In genomic region chr15:72233759-72234158, GRCh38 we compare ENCODE assay signal across 22 cellular contexts. TPM values are rescaled to one million over a fixed set of nuclear protein-coding genes. Genes with fewer than 3 reads are reported as not detected.
DNase-seq lines count a peak whose midpoint lies in the region; ATAC-seq and TF ChIP-seq lines count a peak whose summit lies in the region.
"Had no signal": no experiment of that assay in that cellular context is flagged by ENCODE, and none has a peak within 500 bp of the region (broad histone marks: within the 10 kb centered on the region; RNA-seq: fewer than 3 reads in every experiment).

No MANE protein-coding gene starts in this region.

- H3K4me3 Mint-ChIP-seq in CD4-positive, alpha-beta T cell, result no peak overlapping the region
- peak overlapping the region in 1 of 7 donors; percentile 78 for H3K4me3 Mint-ChIP-seq in CD8-positive, alpha-beta memory T cell
- H3K4me3 Mint-ChIP-seq: GM23338 had no signal

- H3K27ac Mint-ChIP-seq in CD4-positive, alpha-beta T cell, result peak overlapping the region; percentile 67
- H3K27ac Mint-ChIP-seq in CD8-positive, alpha-beta memory T cell, result peak overlapping the region in 3 of 8 donors; percentile 63 to 90 (median 64)
- H3K27ac Mint-ChIP-seq: GM23338 had no signal

- no peak overlapping the region for H2BK20ac ChIP-seq in IMR-90 (ENCODE audit: low read depth, low read length)

- H2BK15ac ChIP-seq in IMR-90 (ENCODE audit: low read depth, low read length) (no peak overlapping the region), mesenchymal stem cell (ENCODE audit: low read depth, poor library complexity, severe bottlenecking) (no peak overlapping the region)

- no peak for ATAC-seq in CD4-positive, alpha-beta T cell (ENCODE audit: poor library complexity)
- ATAC-seq in IMR-90 (ENCODE audit: low read depth) (no peak), Right ventricle myocardium inferior (no peak)
- ATAC-seq: GM23338 had no signal

- H3K27me3 ChIP-seq in CD4-positive, alpha-beta T cell (ENCODE audit: control insufficient read depth, insufficient read depth, low read length), result no peaks in the 10 kb centered on the region
- H3K27me3 ChIP-seq in IMR-90 (ENCODE audit: control insufficient read depth, insufficient read depth, low read length) (no peaks in the 10 kb centered on the region), mesenchymal stem cell (ENCODE audit: control insufficient read depth in 1 of 2, insufficient read depth in 1 of 2, low read length in 2 of 2) (no peaks in the 10 kb centered on the region)
- no peaks in the 10 kb centered on the region for H3K27me3 ChIP-seq in CD8-positive, alpha-beta memory T cell (ENCODE audit: insufficient read depth, low read length, poor library complexity, severe bottlenecking)
- H3K27me3 ChIP-seq: BLaER1 treated with 17β-estradiol and CSF1 and Interleukin-3, amounts not matched to agents 10 nM and 100 nM; SJSA1 had no signal

- no peak overlapping the region for H3K56ac ChIP-seq in IMR-90 (ENCODE audit: extremely low read depth, insufficient read depth, low read length)

- peak overlapping the region; percentile 17; the same call in 1 of the 2 replicates for H3K4ac ChIP-seq in IMR-90 (ENCODE audit: low read depth, low read length)
- H3K4ac ChIP-seq in mesenchymal stem cell (ENCODE audit: low read depth in 1 of 2, low read length in 2 of 2), result no peak overlapping the region

- intact Hi-C loops in CD4-positive, alpha-beta T cell (cut with DNase I, micrococcal nuclease), result loop anchor here in 1 of 2 experiments (5.0 kb wide), 2 partner anchors 239 to 454 kb away; partner anchors contain the start of genes ARIH1, BBS4 and HIGD2B
- intact Hi-C loops in IMR-90 (cut with micrococcal nuclease), result no loop called here
- intact Hi-C loops in Right ventricle myocardium inferior (cut with DNase I), result no loop called here

- no peaks in the 10 kb centered on the region for H3K27me3 Mint-ChIP-seq in CD4-positive, alpha-beta T cell
- peaks cover 0 to 1% of the 10 kb centered on the region in 2 donors for H3K27me3 Mint-ChIP-seq in CD8-positive, alpha-beta memory T cell

- peaks cover 14% of the 10 kb centered on the region for H4K20me1 ChIP-seq in IMR-90 (ENCODE audit: insufficient read depth, low read length)

- CTCF ChIA-PET in CD4-positive, alpha-beta T cell (lab: Charles Lee), result no interaction called here
- CTCF ChIA-PET in IMR-90 (lab: Yijun Ruan, JAX), result no interaction called here
- CTCF ChIA-PET in RWPE1 (lab: Yijun Ruan, JAX), result no interaction called here
- CTCF ChIA-PET in HEK293T (lab: Yijun Ruan, JAX), result no interaction called here
- CTCF ChIA-PET in CD8-positive, alpha-beta memory T cell (lab: Charles Lee), result no interaction called here

- H3K9me3 Mint-ChIP-seq in CD4-positive, alpha-beta T cell, result no peaks in the 10 kb centered on the region
- no peaks in the 10 kb centered on the region for H3K9me3 Mint-ChIP-seq in CD8-positive, alpha-beta memory T cell

- H2BK12ac ChIP-seq in mesenchymal stem cell (ENCODE audit: low read length in 2 of 2), result no peak overlapping the region

- no peak overlapping the region for H3K9ac ChIP-seq in IMR-90 (ENCODE audit: low read depth, low read length)
- no peak overlapping the region for H3K9ac ChIP-seq in mesenchymal stem cell (ENCODE audit: low read length)
- H3K9ac ChIP-seq: BLaER1 treated with 17β-estradiol and CSF1 and Interleukin-3, amounts not matched to agents 10 nM and 100 nM had no signal

- POLR2A ChIA-PET in CD4-positive, alpha-beta T cell (lab: Charles Lee), result no interaction called here
- POLR2A ChIA-PET in IMR-90 (lab: Charles Lee; ENCODE audit: unreplicated experiment) (interaction anchor here (0.6 kb wide), 1 partner anchor 48 kb away, joined by 3 read pairs; no protein-coding TSS in a partner anchor), RWPE1 (lab: Yijun Ruan, JAX; ENCODE audit: low non-redundant PET) (no interaction called here), HEK293T (lab: Yijun Ruan, JAX) (no interaction called here)
- POLR2A ChIA-PET in CD8-positive, alpha-beta memory T cell (lab: Charles Lee), result no interaction called here

- peaks cover 18% of the 10 kb centered on the region for H3K36me3 Mint-ChIP-seq in CD4-positive, alpha-beta T cell (ENCODE audit: low read depth)
- H3K36me3 Mint-ChIP-seq in CD8-positive, alpha-beta memory T cell, result peaks cover 0 to 12% (median 0%) of the 10 kb centered on the region in 3 donors

- H3K36me3 ChIP-seq in IMR-90 (ENCODE audit: control insufficient read depth, insufficient read depth, low read length) (peaks cover 2% of the 10 kb centered on the region; the same call in 1 of the 2 replicates), mesenchymal stem cell (ENCODE audit: control insufficient read depth in 1 of 2, insufficient read depth in 2 of 2, low read depth in 1 of 2, low read length in 2 of 2) (no peaks in the 10 kb centered on the region)
- no peaks in the 10 kb centered on the region for H3K36me3 ChIP-seq in CD8-positive, alpha-beta memory T cell (ENCODE audit: insufficient read depth, low read length)

- no CpG with 5 or more reads among the region's 6 CpGs for WGBS in IMR-90 (ENCODE audit: extremely low coverage in 2 of 2, insufficient read length in 1 of 2), 2 experiments
- 100% methylated on average over 6 of the region's 6 CpGs for WGBS in mesenchymal stem cell

- H3K4me2 ChIP-seq in IMR-90 (ENCODE audit: low read depth, low read length), result no peak overlapping the region
- H3K4me2 ChIP-seq in mesenchymal stem cell (ENCODE audit: low read length, poor library complexity, severe bottlenecking), result no peak overlapping the region
- H3K4me2 ChIP-seq: GM23338 had no signal

- no peak for TF ChIP-seq CTCF in CD4-positive, alpha-beta T cell (IDR thresholded peaks at IDR 0.05)
- TF ChIP-seq CTCF in IMR-90 (conservative IDR thresholded peaks at IDR 0.05; ENCODE audit: low read depth, low read length) (no peak), RWPE1 (conservative IDR thresholded peaks at IDR 0.05; ENCODE audit: low read depth) (no peak)

- no peak overlapping the region for H3K27ac ChIP-seq in CD4-positive, alpha-beta T cell (ENCODE audit: low read depth, low read length)
- H3K27ac ChIP-seq in IMR-90 (ENCODE audit: insufficient read depth, low read length) (no peak overlapping the region), RWPE1 (peak overlapping the region; percentile 99), mesenchymal stem cell (ENCODE audit: low read length, poor library complexity, severe bottlenecking) (no peak overlapping the region)
- H3K27ac ChIP-seq in CD8-positive, alpha-beta memory T cell (ENCODE audit: low read depth, low read length), result no peak overlapping the region
- H3K27ac ChIP-seq: SJSA1 had no signal

- no TSS peak for BruUV-seq in IMR-90 (replicated peaks; lab: Mats Ljungman, UMichigan)

- H3K9me1 ChIP-seq in IMR-90 (ENCODE audit: insufficient read depth, low read length), result peaks cover 20% of the 10 kb centered on the region

- no peak overlapping the region for H4K5ac ChIP-seq in IMR-90 (ENCODE audit: low read depth, low read length)

- H3K18ac ChIP-seq in IMR-90 (ENCODE audit: low read depth, low read length), result no peak overlapping the region
- no peak overlapping the region for H3K18ac ChIP-seq in mesenchymal stem cell (ENCODE audit: low read depth in 1 of 2, low read length in 2 of 2)

- H3K79me1 ChIP-seq in IMR-90 (ENCODE audit: low read depth in 1 of 2, low read length in 2 of 2) (peaks cover 15 to 44% of the 10 kb centered on the region in 2 experiments; a peak in 3 of 4 replicates), mesenchymal stem cell (replicated peaks; ENCODE audit: low read length, poor library complexity, severe bottlenecking) (peaks cover 11% of the 10 kb centered on the region)

- H2AFZ ChIP-seq in IMR-90 (replicated peaks; ENCODE audit: low read length, poor library complexity) (no peak overlapping the region), mesenchymal stem cell (ENCODE audit: low read depth, low read length) (no peak overlapping the region)
- H2AFZ ChIP-seq: GM23338 had no signal

- no peak for DNase-seq in CD4-positive, alpha-beta T cell
- DNase-seq in IMR-90 (peak; percentile 7), RWPE1 (ENCODE audit: low spot score) (no peak), mesenchymal stem cell (peak; percentile 31), HEK293T (ENCODE audit: extremely low spot score) (no peak), Right ventricle myocardium inferior (ENCODE audit: missing footprints) (no peak), cerebellum (ENCODE audit: low spot score) (no peak)
- no peak for DNase-seq in CD8-positive, alpha-beta memory T cell
- DNase-seq: DMS 273 treated with DMSO at 0.1 percent for 48 hours, DMS79 treated with DMSO at 0.1 percent for 48 hours, HCEC 1CT, KG1, NCI-H1694, NCI-H2081, NCI-H2171, NCI-H345, NCI-H526, T-helper 1 cell had no signal

- H3K9me3 ChIP-seq in CD4-positive, alpha-beta T cell (ENCODE audit: control insufficient read depth, low read length), result no peaks in the 10 kb centered on the region
- H3K9me3 ChIP-seq in IMR-90 (ENCODE audit: control insufficient read depth, insufficient read depth, low read length), result no peaks in the 10 kb centered on the region
- no peaks in the 10 kb centered on the region for H3K9me3 ChIP-seq in mesenchymal stem cell (ENCODE audit: control insufficient read depth, low read length)
- no peaks in the 10 kb centered on the region for H3K9me3 ChIP-seq in CD8-positive, alpha-beta memory T cell (ENCODE audit: low read length)
- H3K9me3 ChIP-seq: BLaER1 treated with 17β-estradiol and CSF1 and Interleukin-3, amounts not matched to agents 10 nM and 100 nM; SJSA1 had no signal

- H2AK5ac ChIP-seq in IMR-90 (ENCODE audit: low read depth, low read length) (no peak overlapping the region), mesenchymal stem cell (ENCODE audit: low read length, severe bottlenecking) (peak overlapping the region; percentile 19)

- H3K4me1 Mint-ChIP-seq in CD4-positive, alpha-beta T cell (ENCODE audit: low read depth), result peaks cover 49% of the 10 kb centered on the region
- peaks cover 36 to 44% (median 43%) of the 10 kb centered on the region in 3 donors for H3K4me1 Mint-ChIP-seq in CD8-positive, alpha-beta memory T cell

- H3K23ac ChIP-seq in IMR-90 (ENCODE audit: low read depth, low read length) (no peak overlapping the region), mesenchymal stem cell (ENCODE audit: low read length in 2 of 2) (no peak overlapping the region)

- in situ Hi-C loops in IMR-90 (cut with MboI; ENCODE audit: low sequenced_read_pairs), result no loop called here

- dilution Hi-C loops in IMR-90 (cut with HindIII; ENCODE audit: low sequenced_read_pairs, unreplicated experiment), result no loop called here

- H3K14ac ChIP-seq in IMR-90 (replicated peaks; ENCODE audit: low read depth, low read length) (no peak overlapping the region), mesenchymal stem cell (ENCODE audit: low read length in 2 of 2) (no peak overlapping the region)

- no peak overlapping the region for H4K91ac ChIP-seq in IMR-90 (ENCODE audit: insufficient read depth, low read depth, low read length)
- H4K91ac ChIP-seq in mesenchymal stem cell (ENCODE audit: low read length), result no peak overlapping the region

- no peak overlapping the region for H4K8ac ChIP-seq in IMR-90 (ENCODE audit: low read depth in 2 of 2, low read length in 2 of 2)
- no peak overlapping the region for H4K8ac ChIP-seq in mesenchymal stem cell (ENCODE audit: low read length)

- no peak overlapping the region for H2AK9ac ChIP-seq in IMR-90 (replicated peaks; ENCODE audit: low read depth, low read length, poor library complexity)

- no peak overlapping the region for H3K4me3 ChIP-seq in IMR-90 (ENCODE audit: insufficient read depth, low read depth, low read length)
- H3K4me3 ChIP-seq in mesenchymal stem cell (ENCODE audit: insufficient read depth in 1 of 2, low read depth in 1 of 2, low read length in 2 of 2), result no peak overlapping the region
- H3K4me3 ChIP-seq in CD8-positive, alpha-beta memory T cell (ENCODE audit: low read length), result no peak overlapping the region
- H3K4me3 ChIP-seq: BLaER1 treated with 17β-estradiol and CSF1 and Interleukin-3, amounts not matched to agents 10 nM and 100 nM; GM23338; SJSA1 had no signal

- TF ChIP-seq POLR2A in IMR-90 (IDR thresholded peaks at IDR 0.05; ENCODE audit: low read depth, low read length), result no peak

- TF ChIP-seq RAD21 in IMR-90 (IDR thresholded peaks at IDR 0.05; ENCODE audit: low read length), result no peak

- no peak overlapping the region for H2BK5ac ChIP-seq in IMR-90 (ENCODE audit: low read depth, low read length, poor library complexity, severe bottlenecking)
- H2BK5ac ChIP-seq in mesenchymal stem cell (ENCODE audit: low read depth, low read length, poor library complexity, severe bottlenecking), result no peak overlapping the region

- H3K4me1 ChIP-seq in IMR-90 (ENCODE audit: control insufficient read depth, insufficient read depth, low read length), result peaks cover 16% of the 10 kb centered on the region
- H3K4me1 ChIP-seq in mesenchymal stem cell (ENCODE audit: control insufficient read depth, insufficient read depth, low read depth, low read length), result peaks cover 17% of the 10 kb centered on the region
- peaks cover 29% of the 10 kb centered on the region for H3K4me1 ChIP-seq in CD8-positive, alpha-beta memory T cell (ENCODE audit: insufficient read depth, low read length)

- H2BK120ac ChIP-seq in IMR-90 (ENCODE audit: low read depth, low read length) (no peak overlapping the region), mesenchymal stem cell (ENCODE audit: low read depth, low read length) (no peak overlapping the region)

RNA-seq across cellular contexts. Expression of gene PKM, which starts 2.8 kb away (rescaled TPM):
- total RNA-seq in CD4-positive, alpha-beta T cell, result 100 to 1,000 TPM; 202 to 203 TPM
- total RNA-seq in IMR-90 (2012; rRNA removed) (2,738 and 3,859 TPM in 2 replicates), Right ventricle myocardium inferior (1,022 TPM), cerebellum (327 TPM)
- polyA plus RNA-seq in IMR-90 (2012; rRNA removed), result 2,084 and 2,219 TPM in 2 replicates
- 1,530 and 1,727 TPM in 2 replicates for polyA plus RNA-seq in IMR-90 (2012; cell fraction: cytosol; rRNA removed)
- 1,603 and 1,631 TPM in 2 replicates for polyA plus RNA-seq in IMR-90 (2012; cell fraction: nucleus; rRNA removed; ENCODE audit: low replicate concordance)
- 999 TPM for polyA plus RNA-seq in mesenchymal stem cell (2013, experiment 1 of 2)
- 982 TPM for polyA plus RNA-seq in mesenchymal stem cell (2013, experiment 2 of 2)
- total RNA-seq in CD8-positive, alpha-beta memory T cell, result 1,000 to 10,000 TPM; 2,146 to 2,187 TPM
- 337 TPM for polyA plus RNA-seq in CD8-positive, alpha-beta memory T cell

RNA-seq across cellular contexts. Expression of gene GRAMD2A, which starts 36.2 kb away (rescaled TPM):
- total RNA-seq in CD4-positive, alpha-beta T cell, result not detected
- total RNA-seq in IMR-90 (2012; rRNA removed) (under 0.01 and 0.18 TPM in 2 replicates), Right ventricle myocardium inferior (not detected), cerebellum (0.36 TPM)
- 0.14 TPM in 1 of 2 replicates, not detected in the other for polyA plus RNA-seq in IMR-90 (2012; rRNA removed)
- polyA plus RNA-seq in IMR-90 (2012; cell fraction: cytosol; rRNA removed), result 0.02 TPM in 1 of 2 replicates, not detected in the other
- 0.07 and 0.16 TPM in 2 replicates for polyA plus RNA-seq in IMR-90 (2012; cell fraction: nucleus; rRNA removed; ENCODE audit: low replicate concordance)
- not detected for polyA plus RNA-seq in mesenchymal stem cell (2013, experiment 1 of 2)
- polyA plus RNA-seq in mesenchymal stem cell (2013, experiment 2 of 2), result 0.07 TPM
- total RNA-seq in CD8-positive, alpha-beta memory T cell, result not detected
- not detected for polyA plus RNA-seq in CD8-positive, alpha-beta memory T cell
- total RNA-seq: HT1080, SJSA1 had no signal

RNA-seq across cellular contexts. Expression of gene PARP6, which starts 38.6 kb away (rescaled TPM):
- total RNA-seq in CD4-positive, alpha-beta T cell, result 100 to 1,000 TPM; 128 to 133 TPM
- total RNA-seq in IMR-90 (2012; rRNA removed) (10.0 and 13.4 TPM in 2 replicates), Right ventricle myocardium inferior (46.4 TPM), cerebellum (68.8 TPM)
- 44.7 and 45.1 TPM in 2 replicates for polyA plus RNA-seq in IMR-90 (2012; rRNA removed)
- 12.9 and 33.6 TPM in 2 replicates for polyA plus RNA-seq in IMR-90 (2012; cell fraction: cytosol; rRNA removed)
- 188 and 399 TPM in 2 replicates for polyA plus RNA-seq in IMR-90 (2012; cell fraction: nucleus; rRNA removed; ENCODE audit: low replicate concordance)
- 35.6 TPM for polyA plus RNA-seq in mesenchymal stem cell (2013, experiment 1 of 2)
- polyA plus RNA-seq in mesenchymal stem cell (2013, experiment 2 of 2), result 36.7 TPM
- 10 to 100 TPM; 59.4 to 63.9 TPM for total RNA-seq in CD8-positive, alpha-beta memory T cell
- 30.0 TPM for polyA plus RNA-seq in CD8-positive, alpha-beta memory T cell

Comparison
In these comparisons a context has a peak if more than half of its experiments do, and no peak if none do; other contexts are left out.
1. DNase-seq: peak in IMR-90 (single experiment) and mesenchymal stem cell (single experiment); none in CD4-positive, alpha-beta T cell (0 of 10), RWPE1 (single experiment), HEK293T (single experiment), Right ventricle myocardium inferior (single experiment), cerebellum (single experiment) and CD8-positive, alpha-beta memory T cell (0 of 5).